ENCODE assay signal across 22 cellular contexts in the genomic region with DNA sequence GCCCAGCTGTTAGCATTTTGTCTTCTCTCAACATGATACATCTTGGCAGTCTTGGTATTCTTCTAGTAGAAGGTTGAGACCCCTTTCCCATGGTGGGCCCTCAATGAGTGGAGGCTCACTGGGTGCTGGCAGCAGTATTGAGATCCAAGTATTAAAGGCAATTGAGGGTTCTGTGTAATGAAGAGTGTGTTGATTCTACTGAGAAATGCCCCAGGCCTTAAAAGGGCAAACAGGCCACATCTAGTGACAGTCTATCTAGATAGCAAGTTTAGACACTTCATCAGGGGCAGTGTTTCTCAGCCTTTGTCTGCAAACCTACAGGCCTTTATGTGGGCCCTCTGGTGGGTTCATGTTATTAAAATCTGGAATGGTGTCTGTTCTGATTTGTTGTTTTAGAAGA.
"Had no signal": no experiment of that assay in that cellular context is flagged by ENCODE, and none has a peak within 500 bp of the region (broad histone marks: within the 10 kb centered on the region; RNA-seq: fewer than 3 reads in every experiment).

No MANE protein-coding gene starts in this region.

- H3K9me3 Mint-ChIP-seq: activated T-cell treated with anti-CD3 and anti-CD28 coated beads, Interleukin-2, amount 50 U/mL, for 24 hours; activated T-helper 17 cell treated with anti-CD3 and anti-CD28 coated beads, Interleukin-2, amount 50 U/mL, for 72 hours; effector memory CD8-positive, alpha-beta T cell; T-cell; T-helper 2 cell treated with Interferon-gamma antibody and Interleukin-4, amounts not matched to agents 5 μg/mL and 100 μg/mL, for 36 hours had no signal

- H3K4me3 Mint-ChIP-seq: activated naive CD8-positive, alpha-beta T cell; activated T-cell treated with anti-CD3 and anti-CD28 coated beads, Interleukin-2, amount 50 U/mL, for 24 hours; activated T-helper 17 cell treated with anti-CD3 and anti-CD28 coated beads, Interleukin-2, amount 50 U/mL, for 72 hours; effector memory CD8-positive, alpha-beta T cell; T-cell; T-helper 2 cell treated with Interferon-gamma antibody and Interleukin-4, amounts not matched to agents 5 μg/mL and 100 μg/mL, for 36 hours had no signal

- H3K27ac Mint-ChIP-seq: activated naive CD8-positive, alpha-beta T cell; activated T-cell treated with anti-CD3 and anti-CD28 coated beads, Interleukin-2, amount 50 U/mL, for 24 hours; activated T-helper 17 cell treated with anti-CD3 and anti-CD28 coated beads, Interleukin-2, amount 50 U/mL, for 72 hours; effector memory CD8-positive, alpha-beta T cell; T-cell; T-helper 2 cell treated with Interferon-gamma antibody and Interleukin-4, amounts not matched to agents 5 μg/mL and 100 μg/mL, for 36 hours had no signal

- ATAC-seq: activated T-helper 17 cell treated with anti-CD3 and anti-CD28 coated beads, Interleukin-2, amount 50 U/mL, for 72 hours; effector memory CD8-positive, alpha-beta T cell; esophagus mucosa; left ventricle myocardium superior; sciatic nerve; T-cell had no signal

- H3K4me1 Mint-ChIP-seq: activated T-helper 17 cell treated with anti-CD3 and anti-CD28 coated beads, Interleukin-2, amount 50 U/mL, for 72 hours; T-cell had no signal

- DNase-seq: activated CD4-positive, alpha-beta T cell treated with anti-CD3 and anti-CD28 coated beads for 1 hour; activated CD4-positive, alpha-beta T cell treated with anti-CD3 and anti-CD28 coated beads, Interleukin-2, amount 50 U/mL, for 1 hour; activated CD8-positive, alpha-beta memory T cell treated with anti-CD3 and anti-CD28 coated beads for 24 hours; activated CD8-positive, alpha-beta memory T cell treated with anti-CD3 and anti-CD28 coated beads, Interleukin-2, amount 50 U/mL, for 4 hours; activated T-cell treated with anti-CD3 and anti-CD28 coated beads, Interleukin-2, amount 50 U/mL, for 24 hours; amniotic stem cell; effector memory CD8-positive, alpha-beta T cell; foreskin melanocyte; glutamatergic neuron; hypothalamus; left ventricle myocardium superior; occipital lobe; stimulated activated CD4-positive, alpha-beta T cell treated with anti-CD3 and anti-CD28 coated beads, Interleukin-4, amount 100 ng/mL, for 1 hour; stimulated activated naive CD4-positive, alpha-beta T cell; T-cell; upper lobe of left lung had no signal

- H3K27me3 ChIP-seq: upper lobe of left lung had no signal

- H3K9me3 ChIP-seq: upper lobe of left lung had no signal

- H3K36me3 Mint-ChIP-seq: activated naive CD8-positive, alpha-beta T cell; T-cell had no signal

- H3K36me3 ChIP-seq: upper lobe of left lung had no signal

- H3K4me3 ChIP-seq: upper lobe of left lung had no signal

- H3K27ac ChIP-seq: upper lobe of left lung, VCaP had no signal
